In the genomic region with DNA sequence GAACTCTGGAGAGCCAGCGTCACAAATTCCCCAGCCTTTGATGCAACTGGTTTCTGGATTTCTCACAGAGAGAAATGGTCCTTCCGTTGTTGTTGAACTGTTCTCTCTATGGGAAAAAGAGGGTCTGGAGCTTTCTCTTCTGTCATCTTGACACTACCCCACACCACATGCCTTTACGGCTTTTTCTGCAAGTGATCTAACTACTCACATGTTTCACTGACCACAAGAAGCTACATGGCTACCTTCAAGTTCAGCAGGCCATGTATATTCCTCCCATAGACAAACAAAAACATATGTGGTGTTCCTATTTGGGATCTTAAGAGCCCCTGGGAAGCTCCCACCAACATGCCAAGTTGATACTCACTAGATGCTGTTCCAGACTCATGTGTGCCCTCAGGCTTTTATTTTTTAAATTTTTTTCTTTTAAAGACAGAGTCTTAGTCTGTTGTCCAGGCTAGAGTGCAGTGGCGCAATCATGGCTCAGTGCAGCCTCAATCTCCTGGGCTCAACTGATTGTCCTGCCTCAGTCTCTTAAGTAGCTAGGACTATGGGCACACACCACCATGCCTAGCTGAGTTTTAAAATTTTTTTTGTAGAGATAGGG, we compare ENCODE assay signal across 27 cellular contexts.
DNase-seq lines count a peak whose midpoint lies in the region; ATAC-seq and TF ChIP-seq lines count a peak whose summit lies in the region.
"Had no signal": no experiment of that assay in that cellular context is flagged by ENCODE, and none has a peak within 500 bp of the region (broad histone marks: within the 10 kb centered on the region; RNA-seq: fewer than 3 reads in every experiment).

No MANE protein-coding gene starts in this region.

- TF ChIP-seq CTCF in AG10803 (conservative IDR thresholded peaks at IDR 0.05; ENCODE audit: low read length) = no peak
- no peak for TF ChIP-seq CTCF in sigmoid colon (IDR thresholded peaks at IDR 0.05)
- no peak for TF ChIP-seq CTCF in left ventricle myocardium inferior (IDR thresholded peaks at IDR 0.05; ENCODE audit: borderline replicate concordance)

- H3K27me3 ChIP-seq in sigmoid colon = no peaks in the 10 kb centered on the region
- H3K27me3 ChIP-seq in left ventricle myocardium inferior (ENCODE audit: low read depth) = no peaks in the 10 kb centered on the region
- H3K27me3 ChIP-seq: adrenal gland, breast epithelium, upper lobe of left lung had no signal

- no peak for ATAC-seq in HG03432 (IDR thresholded peaks at IDR 0.05; ENCODE audit: unreplicated experiment)
- ATAC-seq in HG03520 (IDR thresholded peaks at IDR 0.05; ENCODE audit: unreplicated experiment) = no peak
- no peak for ATAC-seq in GM18520 (IDR thresholded peaks at IDR 0.05; ENCODE audit: unreplicated experiment)
- ATAC-seq: activated CD8-positive, alpha-beta T cell treated with anti-CD3 and anti-CD28 coated beads for 36 hours; esophagus mucosa; natural killer cell; stimulated activated naive CD8-positive, alpha-beta T cell treated with anti-CD3 and anti-CD28 coated beads, Interleukin-15, Interleukin-2, amounts not matched to agents 100 U/mL and 50 U/mL, for 24 hours had no signal

- H3K4me3 ChIP-seq in AG10803 (ENCODE audit: low read length) (no peak overlapping the region), sigmoid colon (no peak overlapping the region), left ventricle myocardium inferior (no peak overlapping the region)
- H3K4me3 ChIP-seq: adrenal gland, breast epithelium, GM12878, upper lobe of left lung had no signal

- WGBS in sigmoid colon, 2 donors = 94 to 95% methylated on average over 4 of the region's 4 CpGs

- H3K27ac ChIP-seq in sigmoid colon = peak overlapping the region in 3 of 4 donors; percentile 69 to 76 (median 71)
- H3K27ac ChIP-seq in left ventricle myocardium inferior (replicated peaks) = no peak overlapping the region
- H3K27ac ChIP-seq: adrenal gland, RWPE1, upper lobe of left lung had no signal

- H3K36me3 ChIP-seq in sigmoid colon (peaks cover 26 to 77% (median 38%) of the 10 kb centered on the region in 4 donors), left ventricle myocardium inferior (peaks cover 73% of the 10 kb centered on the region)

- H3K9me3 ChIP-seq in sigmoid colon (no peaks in the 10 kb centered on the region), left ventricle myocardium inferior (replicated peaks) (no peaks in the 10 kb centered on the region)
- H3K9me3 ChIP-seq: adrenal gland, breast epithelium, SK-N-SH, upper lobe of left lung had no signal

- DNase-seq in AG10803 (ENCODE audit: low read depth) (peak; percentile 81), RPMI7951 (ENCODE audit: low read depth) (peak; percentile 19), fibroblast of peridontal ligament (ENCODE audit: extremely low read depth) (peak; percentile 82), sigmoid colon (no peak), left ventricle myocardium inferior (no peak)
- DNase-seq: activated CD4-positive, CD25-positive, alpha-beta regulatory T cell treated with anti-CD3 and anti-CD28 coated beads, Interleukin-2, amount 50 U/mL, for 72 hours; activated CD8-positive, alpha-beta T cell treated with anti-CD3 and anti-CD28 coated beads for 36 hours; activated gamma-delta T cell treated with Interleukin-2 at 50 U/mL for 16 hours; activated T-cell treated with anti-CD3 and anti-CD28 coated beads for 4 hours; adrenal gland; DND-41; glutamatergic neuron; midbrain; natural killer cell; NCI-H146; NCI-H446 treated with DMSO at 0.1 percent for 48 hours; occipital lobe; SK-N-SH; stimulated activated naive CD8-positive, alpha-beta T cell treated with anti-CD3 and anti-CD28 coated beads, Interleukin-15, Interleukin-2, amounts not matched to agents 100 U/mL and 50 U/mL, for 24 hours; upper lobe of left lung had no signal

- H3K4me1 ChIP-seq in sigmoid colon (peaks cover 0 to 19% (median 7%) of the 10 kb centered on the region in 4 donors), left ventricle myocardium inferior (peaks cover 3% of the 10 kb centered on the region)
- H3K4me1 ChIP-seq: breast epithelium had no signal

- intact Hi-C loops in sigmoid colon (cut with DNase I) = no loop called here
- intact Hi-C loops in left ventricle myocardium inferior (cut with micrococcal nuclease) = no loop called here

- no peak for TF ChIP-seq EP300 in sigmoid colon (IDR thresholded peaks at IDR 0.05)

- no peak for TF ChIP-seq POLR2A in sigmoid colon (IDR thresholded peaks at IDR 0.05)

Comparison
In these comparisons a context has a peak if more than half of its experiments do, and no peak if none do; other contexts are left out.
1. DNase-seq: peak in AG10803 (single experiment), RPMI7951 (single experiment) and fibroblast of peridontal ligament (single experiment); none in sigmoid colon (single experiment) and left ventricle myocardium inferior (single experiment).